Comparison of ENCODE assay signal across 1 cellular context in genomic region chr12:48021485-48022179, GRCh38.
TF ChIP-seq lines count a peak whose summit lies in the region.

No MANE protein-coding gene starts in this region.

TF ChIP-seq in HEK293, 187 proteins besides CTCF, POLR2A, EP300 and RAD21 (continued from another document):
- TF ChIP-seq, protein P1, sequence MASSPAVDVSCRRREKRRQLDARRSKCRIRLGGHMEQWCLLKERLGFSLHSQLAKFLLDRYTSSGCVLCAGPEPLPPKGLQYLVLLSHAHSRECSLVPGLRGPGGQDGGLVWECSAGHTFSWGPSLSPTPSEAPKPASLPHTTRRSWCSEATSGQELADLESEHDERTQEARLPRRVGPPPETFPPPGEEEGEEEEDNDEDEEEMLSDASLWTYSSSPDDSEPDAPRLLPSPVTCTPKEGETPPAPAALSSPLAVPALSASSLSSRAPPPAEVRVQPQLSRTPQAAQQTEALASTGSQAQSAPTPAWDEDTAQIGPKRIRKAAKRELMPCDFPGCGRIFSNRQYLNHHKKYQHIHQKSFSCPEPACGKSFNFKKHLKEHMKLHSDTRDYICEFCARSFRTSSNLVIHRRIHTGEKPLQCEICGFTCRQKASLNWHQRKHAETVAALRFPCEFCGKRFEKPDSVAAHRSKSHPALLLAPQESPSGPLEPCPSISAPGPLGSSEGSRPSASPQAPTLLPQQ (tag by site-specific recombination; IDR thresholded peaks at IDR 0.05) = peak; percentile 85
- peak; percentile 97 for TF ChIP-seq IKZF3 (tag by site-specific recombination; IDR thresholded peaks at IDR 0.05)
- TF ChIP-seq, protein P2, sequence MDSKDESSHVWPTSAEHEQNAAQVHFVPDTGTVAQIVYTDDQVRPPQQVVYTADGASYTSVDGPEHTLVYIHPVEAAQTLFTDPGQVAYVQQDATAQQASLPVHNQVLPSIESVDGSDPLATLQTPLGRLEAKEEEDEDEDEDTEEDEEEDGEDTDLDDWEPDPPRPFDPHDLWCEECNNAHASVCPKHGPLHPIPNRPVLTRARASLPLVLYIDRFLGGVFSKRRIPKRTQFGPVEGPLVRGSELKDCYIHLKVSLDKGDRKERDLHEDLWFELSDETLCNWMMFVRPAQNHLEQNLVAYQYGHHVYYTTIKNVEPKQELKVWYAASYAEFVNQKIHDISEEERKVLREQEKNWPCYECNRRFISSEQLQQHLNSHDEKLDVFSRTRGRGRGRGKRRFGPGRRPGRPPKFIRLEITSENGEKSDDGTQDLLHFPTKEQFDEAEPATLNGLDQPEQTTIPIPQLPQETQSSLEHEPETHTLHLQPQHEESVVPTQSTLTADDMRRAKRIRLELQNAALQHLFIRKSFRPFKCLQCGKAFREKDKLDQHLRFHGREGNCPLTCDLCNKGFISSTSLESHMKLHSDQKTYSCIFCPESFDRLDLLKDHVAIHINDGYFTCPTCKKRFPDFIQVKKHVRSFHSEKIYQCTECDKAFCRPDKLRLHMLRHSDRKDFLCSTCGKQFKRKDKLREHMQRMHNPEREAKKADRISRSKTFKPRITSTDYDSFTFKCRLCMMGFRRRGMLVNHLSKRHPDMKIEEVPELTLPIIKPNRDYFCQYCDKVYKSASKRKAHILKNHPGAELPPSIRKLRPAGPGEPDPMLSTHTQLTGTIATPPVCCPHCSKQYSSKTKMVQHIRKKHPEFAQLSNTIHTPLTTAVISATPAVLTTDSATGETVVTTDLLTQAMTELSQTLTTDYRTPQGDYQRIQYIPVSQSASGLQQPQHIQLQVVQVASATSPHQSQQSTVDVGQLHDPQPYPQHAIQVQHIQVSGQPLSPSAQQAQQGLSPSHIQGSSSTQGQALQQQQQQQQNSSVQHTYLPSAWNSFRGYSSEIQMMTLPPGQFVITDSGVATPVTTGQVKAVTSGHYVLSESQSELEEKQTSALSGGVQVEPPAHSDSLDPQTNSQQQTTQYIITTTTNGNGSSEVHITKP (tag by site-specific recombination; IDR thresholded peaks at IDR 0.05) = peak; percentile 81
- TF ChIP-seq ZNF175 (tag by site-specific recombination; IDR thresholded peaks at IDR 0.05) = no peak
- no peak for TF ChIP-seq GLI4 (tag by site-specific recombination; IDR thresholded peaks at IDR 0.05)
- TF ChIP-seq ZNF292 (tag by site-specific recombination; IDR thresholded peaks at IDR 0.05; ENCODE audit: borderline replicate concordance, low read depth) = no peak
- no peak for TF ChIP-seq ZNF596 (tag by site-specific recombination; IDR thresholded peaks at IDR 0.05)
- no peak for TF ChIP-seq ZNF248 (tag by site-specific recombination; IDR thresholded peaks at IDR 0.05)
- TF ChIP-seq ZNF266 (tag by site-specific recombination; IDR thresholded peaks at IDR 0.05; ENCODE audit: low read depth) = no peak
- TF ChIP-seq TRIM28 (IDR thresholded peaks at IDR 0.05; ENCODE audit: borderline replicate concordance, low read length) = peak; percentile 91; the same call in 1 of the 2 replicates
- peak; percentile 93 for TF ChIP-seq ZNF639 (tag by site-specific recombination; IDR thresholded peaks at IDR 0.05)
- TF ChIP-seq ZSCAN23 (tag by site-specific recombination; IDR thresholded peaks at IDR 0.05) = peak; percentile 78; the same call in 1 of the 2 replicates
- TF ChIP-seq ZNF76 (tag by site-specific recombination; IDR thresholded peaks at IDR 0.05; ENCODE audit: borderline replicate concordance, low read depth) = peak; percentile 44; the same call in 1 of the 2 replicates
- TF ChIP-seq ZNF146 (tag by site-specific recombination; IDR thresholded peaks at IDR 0.05) = peak; percentile 13; the same call in 1 of the 2 replicates
- no peak for TF ChIP-seq ZNF426 (tag by site-specific recombination; IDR thresholded peaks at IDR 0.05)
